In the genomic region with DNA sequence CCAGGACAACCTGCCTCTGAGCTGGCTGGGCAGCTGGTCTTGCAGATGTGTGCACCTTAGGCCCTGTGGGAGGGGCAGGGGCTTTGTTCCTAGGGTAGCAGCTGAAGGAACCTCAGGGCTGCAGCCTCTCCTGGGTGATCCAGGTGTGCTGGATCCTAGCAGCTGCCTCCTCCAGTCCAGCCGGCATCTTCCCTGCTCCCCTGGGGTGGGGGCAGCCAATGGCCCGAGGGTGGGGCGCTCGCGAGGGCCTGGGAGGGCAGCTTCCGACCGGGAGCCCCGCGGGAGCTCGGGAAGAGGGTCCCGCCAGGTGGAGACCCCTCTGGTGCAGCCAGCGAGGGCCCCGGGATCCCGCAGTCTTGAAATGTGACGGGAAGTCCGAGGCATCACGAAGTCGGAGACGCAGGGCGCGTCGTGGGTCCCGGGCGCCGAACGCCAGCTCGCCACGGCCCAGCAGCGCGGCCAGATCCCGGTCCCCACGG, we compare ENCODE assay signal across 11 cellular contexts. TPM values are rescaled to one million over a fixed set of nuclear protein-coding genes. Genes with fewer than 3 reads are reported as not detected.
DNase-seq lines count a peak whose midpoint lies in the region; ATAC-seq, FAIRE-seq and TF ChIP-seq lines count a peak whose summit lies in the region.
"Had no signal": no experiment of that assay in that cellular context is flagged by ENCODE, and none has a peak within 500 bp of the region (broad histone marks: within the 10 kb centered on the region; RNA-seq: fewer than 3 reads in every experiment).

No MANE protein-coding gene starts in this region.

- H3K4me1 ChIP-seq in astrocyte (ENCODE audit: insufficient read depth, low read length) = peaks cover 13% of the 10 kb centered on the region
- peaks cover 0 to 15% of the 10 kb centered on the region in 2 donors for H3K4me1 ChIP-seq in lung (ENCODE audit: control insufficient read depth in 2 of 2, insufficient read depth in 2 of 2, low read length in 2 of 2)
- H3K4me1 ChIP-seq in thyroid gland = peaks cover 0 to 15% of the 10 kb centered on the region in 2 donors

- H3K79me2 ChIP-seq in astrocyte (ENCODE audit: insufficient read depth, low read length) = peaks cover 11% of the 10 kb centered on the region

- intact Hi-C loops in thyroid gland (cut with DNase I) = loop anchor here (5.0 kb wide), 1 partner anchor 37 kb away; no protein-coding TSS in a partner anchor

- DNase-seq in activated T-cell treated with anti-CD3 and anti-CD28 coated beads, Interleukin-2, amount 50 U/mL, for 24 hours = no peak
- DNase-seq in activated T-cell treated with anti-CD3 and anti-CD28 coated beads for 4 hours (no peak), astrocyte (ENCODE audit: low read depth) (no peak), lung (ENCODE audit: low spot score) (no peak), thyroid gland (peak in 1 of 2 donors; percentile 1), NCI-H526 (lab: John Stamatoyannopoulos, UW) (no peak), ureter (ENCODE audit: low spot score) (no peak)

- H3K27ac ChIP-seq in astrocyte (ENCODE audit: low read depth, low read length) = no peak overlapping the region
- H3K27ac ChIP-seq in lung (ENCODE audit: low read depth in 1 of 2, low read length in 1 of 2) = peak overlapping the region; percentile 70 to 79
- H3K27ac ChIP-seq in thyroid gland = peak overlapping the region; percentile 51 to 88 (median 71)
- H3K27ac ChIP-seq: C4-2B, KMS-11 had no signal

- ATAC-seq in lung (ENCODE audit: insufficient read depth, low FRiP score) (no peak), GM21576 (IDR thresholded peaks at IDR 0.05; ENCODE audit: unreplicated experiment) (no peak)
- ATAC-seq: foreskin keratinocyte had no signal

- H3K27me3 ChIP-seq in astrocyte (ENCODE audit: insufficient read depth, low read length) (peaks cover 26% of the 10 kb centered on the region), lung (ENCODE audit: control insufficient read depth, insufficient read depth) (no peaks in the 10 kb centered on the region), thyroid gland (no peaks in the 10 kb centered on the region)
- H3K27me3 ChIP-seq: foreskin keratinocyte had no signal

- H3K4me3 ChIP-seq in astrocyte (ENCODE audit: insufficient read depth, low read depth, low read length) (no peak overlapping the region), lung (peak overlapping the region; percentile 27), thyroid gland (replicated peaks in 1 of 3) (peak overlapping the region in 1 of 3 donors; percentile 41)

- no peaks in the 10 kb centered on the region for H3K9me3 Mint-ChIP-seq in activated T-cell treated with anti-CD3 and anti-CD28 coated beads, Interleukin-2, amount 50 U/mL, for 24 hours
- no peaks in the 10 kb centered on the region for H3K9me3 Mint-ChIP-seq in astrocyte (ENCODE audit: unreplicated experiment)

- TF ChIP-seq POLR2A in thyroid gland (IDR thresholded peaks at IDR 0.05) = no peak

- H3K36me3 Mint-ChIP-seq in activated T-cell treated with anti-CD3 and anti-CD28 coated beads, Interleukin-2, amount 50 U/mL, for 24 hours (ENCODE audit: low read depth) = peaks cover 51% of the 10 kb centered on the region
- peaks cover 5% of the 10 kb centered on the region for H3K36me3 Mint-ChIP-seq in astrocyte (ENCODE audit: low read depth, unreplicated experiment)

- H3K9me3 ChIP-seq in astrocyte (ENCODE audit: insufficient read depth, low read depth, low read length) (no peaks in the 10 kb centered on the region), lung (ENCODE audit: control insufficient read depth in 2 of 2, insufficient read depth in 1 of 2, low read length in 1 of 2) (no peaks in the 10 kb centered on the region), thyroid gland (no peaks in the 10 kb centered on the region)

- WGBS in lung, 2 donors = 57 to 68% methylated on average over 27 to 32 of the region's 32 CpGs
- WGBS in thyroid gland, 2 donors = 38% methylated on average over 19 of the region's 32 CpGs; no CpG with 5 or more reads in 1 of the 2 donors

- TF ChIP-seq CTCF in astrocyte (IDR thresholded peaks at IDR 0.05; ENCODE audit: insufficient read depth, low read depth, low read length) (no peak), lung (IDR thresholded peaks at IDR 0.05; ENCODE audit: control extremely low read depth, extremely low read depth) (no peak), thyroid gland (IDR thresholded peaks at IDR 0.05) (no peak)

- FAIRE-seq in astrocyte (lab: Jason Lieb, UNC) = no peak

- H2AFZ ChIP-seq in astrocyte (ENCODE audit: low read depth, low read length) = peak overlapping the region; percentile 32

- H3K27me3 Mint-ChIP-seq in activated T-cell treated with anti-CD3 and anti-CD28 coated beads, Interleukin-2, amount 50 U/mL, for 24 hours = no peaks in the 10 kb centered on the region
- H3K27me3 Mint-ChIP-seq in astrocyte (ENCODE audit: low read depth, unreplicated experiment) = no peaks in the 10 kb centered on the region

- peak overlapping the region; percentile 44 for H3K4me2 ChIP-seq in astrocyte (ENCODE audit: low read length)
- H3K4me2 ChIP-seq: KMS-11 had no signal

- H4K20me1 ChIP-seq in astrocyte (ENCODE audit: insufficient read depth, low read length) = no peaks in the 10 kb centered on the region

- H3K27ac Mint-ChIP-seq in activated T-cell treated with anti-CD3 and anti-CD28 coated beads, Interleukin-2, amount 50 U/mL, for 24 hours = peak overlapping the region; percentile 98
- peak overlapping the region; percentile 47 for H3K27ac Mint-ChIP-seq in astrocyte (ENCODE audit: unreplicated experiment)

- H3K4me3 Mint-ChIP-seq in activated T-cell treated with anti-CD3 and anti-CD28 coated beads, Interleukin-2, amount 50 U/mL, for 24 hours = peak overlapping the region; percentile 95
- peak overlapping the region; percentile 95 for H3K4me3 Mint-ChIP-seq in astrocyte (ENCODE audit: unreplicated experiment)

- no peaks in the 10 kb centered on the region for H3K36me3 ChIP-seq in astrocyte (ENCODE audit: insufficient read depth, low read length)
- no peaks in the 10 kb centered on the region for H3K36me3 ChIP-seq in lung (ENCODE audit: control insufficient read depth in 2 of 2, insufficient read depth in 2 of 2, low read length in 2 of 2)
- peaks cover 0 to 3% of the 10 kb centered on the region in 2 donors for H3K36me3 ChIP-seq in thyroid gland

- no peak overlapping the region for H3K9ac ChIP-seq in astrocyte (ENCODE audit: low read length)
- H3K9ac ChIP-seq: KMS-11 had no signal

- peaks cover 51% of the 10 kb centered on the region for H3K4me1 Mint-ChIP-seq in activated T-cell treated with anti-CD3 and anti-CD28 coated beads, Interleukin-2, amount 50 U/mL, for 24 hours (ENCODE audit: low read depth)
- peaks cover 28% of the 10 kb centered on the region for H3K4me1 Mint-ChIP-seq in astrocyte (ENCODE audit: low read depth, unreplicated experiment)

RNA-seq across cellular contexts. Expression of a gene that starts 1.7 kb away (rescaled TPM):
- 526 and 631 TPM in 2 replicates for total RNA-seq in astrocyte
- total RNA-seq in lung = 100 to 1,000 TPM in 1 of 2 donors, 10 to 100 TPM in 1; 53.3 to 104 TPM
- polyA plus RNA-seq in lung = 100 to 1,000 TPM; 275 to 531 TPM
- total RNA-seq in thyroid gland = 100 to 1,000 TPM in 3 of 4 donors, 10 to 100 TPM in 1; 94.3 to 163 (median 103) TPM
- total RNA-seq in ureter = 150 TPM

RNA-seq across cellular contexts. Expression of a gene that starts 5.1 kb away (rescaled TPM):
- total RNA-seq in astrocyte = 642 and 757 TPM in 2 replicates
- 100 to 1,000 TPM; 191 to 903 TPM for total RNA-seq in lung
- polyA plus RNA-seq in lung = 1,000 to 10,000 TPM; 1,642 to 2,585 TPM
- 100 to 1,000 TPM; 140 to 300 (median 178) TPM for total RNA-seq in thyroid gland
- 536 TPM for total RNA-seq in ureter

RNA-seq across cellular contexts. Expression of a gene that starts 7.9 kb away (rescaled TPM):
- total RNA-seq in astrocyte (474 and 575 TPM in 2 replicates), lung (100 to 1,000 TPM in 1 of 2 donors, 10 to 100 TPM in 1; 75.7 to 656 TPM), thyroid gland (100 to 1,000 TPM in 1 of 4 donors, 10 to 100 TPM in 3; 83.2 to 318 (median 92.9) TPM), ureter (408 TPM)
- 1,000 to 10,000 TPM; 1,063 to 4,189 TPM for polyA plus RNA-seq in lung

RNA-seq across cellular contexts. Expression of a gene that starts 16.2 kb away (rescaled TPM):
- total RNA-seq in astrocyte (not detected in 2 replicates), lung (not detected), thyroid gland (not detected), ureter (not detected)
- polyA plus RNA-seq in lung = not detected
- total RNA-seq: foreskin keratinocyte had no signal
- polyA plus RNA-seq: foreskin keratinocyte had no signal

RNA-seq across cellular contexts. Expression of a gene that starts 26.6 kb away (rescaled TPM):
- total RNA-seq in astrocyte (22.9 and 25.1 TPM in 2 replicates), lung (10 to 100 TPM; 21.6 to 63.3 TPM), thyroid gland (10 to 100 TPM; 21.8 to 43.3 (median 32.7) TPM), ureter (45.0 TPM)
- 100 to 1,000 TPM; 112 to 145 TPM for polyA plus RNA-seq in lung
